1 cellular context compared by ENCODE assay signal in genomic region chr16:21646091-21646490, GRCh38.
TF ChIP-seq lines count a peak whose summit lies in the region.

No MANE protein-coding gene starts in this region.

TF ChIP-seq in WTC11, 78 proteins besides CTCF, POLR2A, EP300 and RAD21:
- TF ChIP-seq, protein P1, sequence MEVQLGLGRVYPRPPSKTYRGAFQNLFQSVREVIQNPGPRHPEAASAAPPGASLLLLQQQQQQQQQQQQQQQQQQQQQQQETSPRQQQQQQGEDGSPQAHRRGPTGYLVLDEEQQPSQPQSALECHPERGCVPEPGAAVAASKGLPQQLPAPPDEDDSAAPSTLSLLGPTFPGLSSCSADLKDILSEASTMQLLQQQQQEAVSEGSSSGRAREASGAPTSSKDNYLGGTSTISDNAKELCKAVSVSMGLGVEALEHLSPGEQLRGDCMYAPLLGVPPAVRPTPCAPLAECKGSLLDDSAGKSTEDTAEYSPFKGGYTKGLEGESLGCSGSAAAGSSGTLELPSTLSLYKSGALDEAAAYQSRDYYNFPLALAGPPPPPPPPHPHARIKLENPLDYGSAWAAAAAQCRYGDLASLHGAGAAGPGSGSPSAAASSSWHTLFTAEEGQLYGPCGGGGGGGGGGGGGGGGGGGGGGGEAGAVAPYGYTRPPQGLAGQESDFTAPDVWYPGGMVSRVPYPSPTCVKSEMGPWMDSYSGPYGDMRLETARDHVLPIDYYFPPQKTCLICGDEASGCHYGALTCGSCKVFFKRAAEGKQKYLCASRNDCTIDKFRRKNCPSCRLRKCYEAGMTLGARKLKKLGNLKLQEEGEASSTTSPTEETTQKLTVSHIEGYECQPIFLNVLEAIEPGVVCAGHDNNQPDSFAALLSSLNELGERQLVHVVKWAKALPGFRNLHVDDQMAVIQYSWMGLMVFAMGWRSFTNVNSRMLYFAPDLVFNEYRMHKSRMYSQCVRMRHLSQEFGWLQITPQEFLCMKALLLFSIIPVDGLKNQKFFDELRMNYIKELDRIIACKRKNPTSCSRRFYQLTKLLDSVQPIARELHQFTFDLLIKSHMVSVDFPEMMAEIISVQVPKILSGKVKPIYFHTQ (CRISPR knock-in tag; IDR thresholded peaks at IDR 0.05), result no peak
- TF ChIP-seq ZBTB43 (CRISPR knock-in tag; IDR thresholded peaks at IDR 0.05) (no peak), ZNF416 (CRISPR knock-in tag; IDR thresholded peaks at IDR 0.05) (no peak), ZBTB21 (CRISPR knock-in tag; IDR thresholded peaks at IDR 0.05; ENCODE audit: borderline replicate concordance) (no peak), IRF1 (CRISPR knock-in tag; IDR thresholded peaks at IDR 0.05) (no peak)
